In the genomic region with DNA sequence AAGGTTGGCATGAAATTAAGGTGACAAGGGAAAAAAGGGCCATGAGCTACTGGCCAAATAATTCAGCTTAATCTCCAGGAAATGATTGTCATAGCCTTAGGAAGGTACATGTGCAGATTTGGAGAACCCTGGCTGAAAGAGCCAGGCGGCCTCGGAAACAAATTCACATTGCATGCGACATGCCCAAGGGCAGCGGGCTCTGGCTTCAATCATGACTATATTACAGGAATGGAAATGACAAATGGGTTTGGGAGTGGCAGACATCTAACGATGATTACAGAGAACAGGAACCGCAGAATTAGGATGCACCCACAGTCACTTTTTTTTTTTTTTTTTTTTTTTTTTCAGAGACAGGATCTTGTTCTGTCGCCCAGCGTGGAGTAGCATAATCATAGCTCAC, we compare ENCODE assay signal across 17 cellular contexts.
DNase-seq lines count a peak whose midpoint lies in the region; ATAC-seq, FAIRE-seq and TF ChIP-seq lines count a peak whose summit lies in the region.
"Had no signal": no experiment of that assay in that cellular context is flagged by ENCODE, and none has a peak within 500 bp of the region (broad histone marks: within the 10 kb centered on the region; RNA-seq: fewer than 3 reads in every experiment).

No MANE protein-coding gene starts in this region.

- DNase-seq in M059J (ENCODE audit: low read depth) (peak; percentile 44), islet precursor cell (peak; percentile 68), urothelium cell line (ENCODE audit: low spot score) (no peak), left cardiac atrium (no peak), GM19240 (ENCODE audit: insufficient read length, low spot score) (no peak)
- DNase-seq in natural killer cell treated with Interleukin-12 subunit alpha and Interleukin-12 subunit beta and Interleukin-15 and Interleukin-18, amount 100 ng/mL, for 72 hours (ENCODE audit: low spot score), result no peak
- DNase-seq: ACHN; CD4-positive, alpha-beta T cell; DMS79; HCEC 1CT; NCI-H1048; NCI-H2227 treated with DMSO at 0.1 percent for 48 hours; NCI-H524 treated with DMSO at 0.1 percent for 48 hours; Right ventricle myocardium superior had no signal

- no peaks in the 10 kb centered on the region for H3K36me3 Mint-ChIP-seq in natural killer cell treated with Interleukin-12 subunit alpha and Interleukin-12 subunit beta and Interleukin-15 and Interleukin-18, amount 100 ng/mL, for 72 hours

- FAIRE-seq in urothelium cell line (lab: Jason Lieb, UNC), result peak; percentile 68
- FAIRE-seq: GM12891, K562 had no signal

- H3K27ac Mint-ChIP-seq in natural killer cell treated with Interleukin-12 subunit alpha and Interleukin-12 subunit beta and Interleukin-15 and Interleukin-18, amount 100 ng/mL, for 72 hours, result no peak overlapping the region
- H3K27ac Mint-ChIP-seq: CD4-positive, alpha-beta T cell had no signal

- peaks cover 0 to 9% of the 10 kb centered on the region in 2 donors for H3K4me1 Mint-ChIP-seq in natural killer cell treated with Interleukin-12 subunit alpha and Interleukin-12 subunit beta and Interleukin-15 and Interleukin-18, amount 100 ng/mL, for 72 hours (ENCODE audit: low read depth in 2 of 2)

- H3K27ac ChIP-seq in VCaP, result peak overlapping the region; percentile 90; the same call in 1 of the 2 replicates

- intact Hi-C loops in left cardiac atrium (cut with DNase I), result no loop called here

- no peak overlapping the region for H3K4me3 Mint-ChIP-seq in natural killer cell treated with Interleukin-12 subunit alpha and Interleukin-12 subunit beta and Interleukin-15 and Interleukin-18, amount 100 ng/mL, for 72 hours
- H3K4me3 Mint-ChIP-seq: CD4-positive, alpha-beta T cell had no signal

- no peak for TF ChIP-seq CTCF in VCaP (conservative IDR thresholded peaks at IDR 0.05)

- peaks cover 5 to 6% of the 10 kb centered on the region in 2 donors for H3K27me3 Mint-ChIP-seq in natural killer cell treated with Interleukin-12 subunit alpha and Interleukin-12 subunit beta and Interleukin-15 and Interleukin-18, amount 100 ng/mL, for 72 hours

- H3K9me3 Mint-ChIP-seq in natural killer cell treated with Interleukin-12 subunit alpha and Interleukin-12 subunit beta and Interleukin-15 and Interleukin-18, amount 100 ng/mL, for 72 hours, result no peaks in the 10 kb centered on the region
- H3K9me3 Mint-ChIP-seq: CD4-positive, alpha-beta T cell had no signal

- no peak for ATAC-seq in natural killer cell treated with Interleukin-12 subunit alpha and Interleukin-12 subunit beta and Interleukin-15 and Interleukin-18, amount 100 ng/mL, for 72 hours
- no peak for ATAC-seq in left cardiac atrium
- ATAC-seq: K562 had no signal

Comparison
In these comparisons a context has a peak if more than half of its experiments do, and no peak if none do; other contexts are left out.
1. DNase-seq: peak in M059J (single experiment) and islet precursor cell (single experiment); none in urothelium cell line (single experiment), natural killer cell treated with Interleukin-12 subunit alpha and Interleukin-12 subunit beta and Interleukin-15 and Interleukin-18, amount 100 ng/mL, for 72 hours (single experiment), left cardiac atrium (single experiment) and GM19240 (single experiment).